Comparison of ENCODE assay signal across 23 cellular contexts in the genomic region with DNA sequence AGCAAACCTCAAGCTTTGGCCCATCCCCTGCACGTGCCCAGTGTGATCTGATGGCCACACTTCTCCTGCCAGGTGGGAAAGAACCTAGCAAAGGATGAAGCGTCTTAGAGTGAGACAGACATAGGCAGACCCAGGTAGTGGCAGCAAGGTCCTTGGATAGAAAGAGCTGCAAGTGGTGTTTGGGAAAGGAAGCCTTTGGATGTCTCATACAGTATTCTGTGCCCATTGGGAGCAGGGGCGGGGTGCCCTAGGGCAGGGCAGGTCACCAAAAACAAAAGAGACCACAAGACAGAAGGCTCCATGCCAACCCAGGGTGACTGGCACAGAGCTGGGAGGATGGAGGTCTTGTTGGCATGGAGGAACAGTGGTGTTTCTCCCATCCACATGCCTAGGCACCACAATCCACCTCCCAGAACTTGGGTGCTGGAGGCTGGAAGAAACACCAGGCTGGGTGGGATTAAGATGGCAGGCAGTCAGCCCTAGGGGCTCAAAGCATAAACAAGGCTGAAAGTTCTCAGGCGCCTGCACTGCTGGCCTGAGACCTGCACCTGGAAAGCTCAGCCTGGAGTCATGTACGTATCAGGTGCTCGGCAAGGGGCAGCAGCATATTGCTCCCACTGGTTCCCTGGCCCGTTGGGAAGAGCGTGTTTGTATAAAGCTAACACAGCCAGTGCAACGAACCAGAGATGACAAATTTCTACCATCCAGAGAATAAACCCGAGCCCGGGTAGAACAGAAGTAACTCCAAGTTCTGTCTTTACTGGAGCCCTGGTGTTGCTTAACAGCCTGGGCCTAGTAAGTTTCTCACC. TPM values are rescaled to one million over a fixed set of nuclear protein-coding genes. Genes with fewer than 3 reads are reported as not detected.
DNase-seq lines count a peak whose midpoint lies in the region; ATAC-seq, FAIRE-seq and TF ChIP-seq lines count a peak whose summit lies in the region.
"Had no signal": no experiment of that assay in that cellular context is flagged by ENCODE, and none has a peak within 500 bp of the region (broad histone marks: within the 10 kb centered on the region; RNA-seq: fewer than 3 reads in every experiment).

No MANE protein-coding gene starts in this region.

- H3K9ac ChIP-seq in HepG2 (ENCODE audit: insufficient read depth, low read depth, low read length): no peak overlapping the region

- DNase-seq in HepG2 (ENCODE audit: low spot score) (no peak), right lobe of liver (no peak), osteocyte (ENCODE audit: extremely low spot score, unreplicated experiment) (peak; percentile 57), ureter (ENCODE audit: low spot score) (peak; percentile 31), NCI-H526 (lab: John Stamatoyannopoulos, UW) (no peak), NCI-H82 treated with DMSO at 0.1 percent for 48 hours (lab: John Stamatoyannopoulos, UW; ENCODE audit: unreplicated experiment) (no peak)
- DNase-seq: C1 segment of cervical spinal cord; CD8-positive, alpha-beta memory T cell; DMS79; IMR-90; NCI-H1436; NCI-H1930; NCI-H345; NCI-H69; Right ventricle myocardium superior had no signal

- no TSS peak for BruUV-seq in HepG2 (replicated peaks; lab: Mats Ljungman, UMichigan)

- H3K27me3 Mint-ChIP-seq in osteocyte (ENCODE audit: unreplicated experiment): peaks cover 6% of the 10 kb centered on the region

- TF ChIP-seq POLR2A in HepG2 (IDR thresholded peaks at IDR 0.05; ENCODE audit: insufficient read depth in 1 of 2, low read depth in 2 of 2, low read length in 2 of 2) (no peak), right lobe of liver (IDR thresholded peaks at IDR 0.05) (no peak)

- no peaks in the 10 kb centered on the region for H3K79me2 ChIP-seq in HepG2 (ENCODE audit: insufficient read depth, low read length)

- TF ChIP-seq RAD21 in HepG2 (CRISPR knock-in tag; IDR thresholded peaks at IDR 0.05): no peak

- 0 out of 3 replicates have a peak, but pooled peaks have one; percentile 18 for ATAC-seq in HepG2
- ATAC-seq in right lobe of liver: no peak
- peak; percentile 32 for ATAC-seq in esophagus mucosa
- ATAC-seq in GM21723 (IDR thresholded peaks at IDR 0.05; ENCODE audit: unreplicated experiment): no peak

- peaks cover 23% of the 10 kb centered on the region for H3K9me3 Mint-ChIP-seq in osteocyte (ENCODE audit: unreplicated experiment)

- H4K20me1 ChIP-seq in HepG2 (ENCODE audit: insufficient read depth, low read length): no peaks in the 10 kb centered on the region

- H3K4me1 ChIP-seq in HepG2 (ENCODE audit: insufficient read depth, low read length) (no peaks in the 10 kb centered on the region), right lobe of liver (no peaks in the 10 kb centered on the region)

- peaks cover 2% of the 10 kb centered on the region for H3K36me3 Mint-ChIP-seq in osteocyte (ENCODE audit: unreplicated experiment)

- intact Hi-C loops in HepG2 (cut with micrococcal nuclease; ENCODE audit: unreplicated experiment) (no loop called here), right lobe of liver (cut with DNase I) (no loop called here)

- 25% methylated on average over 10 of the region's 11 CpGs for whole genome bisulfite sequencing in HepG2 (ENCODE audit: low lambda C conversion rate)
- WGBS in right lobe of liver (ENCODE audit: insufficient coverage, low coverage, low lambda C conversion rate, missing lambda C conversion rate): 59% methylated on average over 8 of the region's 11 CpGs

- H2AFZ ChIP-seq in HepG2 (ENCODE audit: low read length): no peak overlapping the region

- no peaks in the 10 kb centered on the region for H3K36me3 ChIP-seq in HepG2 (replicated peaks in 1 of 2; ENCODE audit: control insufficient read depth in 1 of 2, insufficient read depth in 2 of 2, low read length in 2 of 2)
- H3K36me3 ChIP-seq in right lobe of liver: no peaks in the 10 kb centered on the region

- H3K4me2 ChIP-seq in HepG2 (ENCODE audit: low read depth, low read length): no peak overlapping the region

- no peak for FAIRE-seq in HepG2 (lab: Jason Lieb, UNC)
- FAIRE-seq: RCC 7860 had no signal

- H3K4me3 ChIP-seq in HepG2 (replicated peaks in 1 of 3; ENCODE audit: insufficient read depth in 1 of 3, low read depth in 2 of 3, low read length in 3 of 3) (no peak overlapping the region), right lobe of liver (no peak overlapping the region)
- H3K4me3 ChIP-seq: SK-N-MC had no signal

- H3K27ac ChIP-seq in HepG2 (ENCODE audit: extremely low read length, insufficient read depth, low read length) (no peak overlapping the region), right lobe of liver (no peak overlapping the region)
- H3K27ac ChIP-seq: HL-60, SK-N-MC had no signal

- POLR2A ChIA-PET in HepG2 (lab: Yijun Ruan, JAX): no interaction called here

- in situ Hi-C loops in HepG2 (cut with HindIII; ENCODE audit: extremely low pct_ligation_motif_present, low pct_unique_long_range_greater_than_20kb): loop anchor here (5.0 kb wide), 1 partner anchor 184 kb away; no protein-coding TSS in a partner anchor

- no peak overlapping the region for H3K4me3 Mint-ChIP-seq in osteocyte (ENCODE audit: unreplicated experiment)
- H3K4me3 Mint-ChIP-seq: CD8-positive, alpha-beta memory T cell had no signal

- H3K4me1 Mint-ChIP-seq in osteocyte (ENCODE audit: unreplicated experiment): peaks cover 6% of the 10 kb centered on the region
- H3K4me1 Mint-ChIP-seq: CD8-positive, alpha-beta memory T cell had no signal

- H3K9me3 ChIP-seq in HepG2 (ENCODE audit: low read length) (peaks cover 21% of the 10 kb centered on the region), right lobe of liver (no peaks in the 10 kb centered on the region)

- H3K27ac Mint-ChIP-seq in osteocyte (ENCODE audit: unreplicated experiment): no peak overlapping the region
- H3K27ac Mint-ChIP-seq: CD8-positive, alpha-beta memory T cell had no signal

- H3K27me3 ChIP-seq in HepG2 (ENCODE audit: control insufficient read depth in 1 of 2, insufficient read depth in 2 of 2, low read length in 2 of 2): peaks cover 2 to 40% of the 10 kb centered on the region in 2 experiments; a peak in 3 of 5 replicates
- no peaks in the 10 kb centered on the region for H3K27me3 ChIP-seq in right lobe of liver

- CTCF ChIA-PET in HepG2 (lab: Yijun Ruan, JAX; ENCODE audit: low intra/inter-chr PET ratio, low total read pairs): no interaction called here

- TF ChIP-seq CTCF in HepG2 (CRISPR knock-in tag; IDR thresholded peaks at IDR 0.05) (no peak), right lobe of liver (IDR thresholded peaks at IDR 0.05) (no peak), osteocyte (IDR thresholded peaks at IDR 0.05) (no peak)

- no peak for TF ChIP-seq EP300 in HepG2 (IDR thresholded peaks at IDR 0.05; ENCODE audit: low read depth in 2 of 2, low read length in 2 of 2)
- TF ChIP-seq EP300 in HepG2 (CRISPR knock-in tag; IDR thresholded peaks at IDR 0.05; ENCODE audit: borderline replicate concordance): no peak

TF ChIP-seq in HepG2, 621 proteins besides CTCF, POLR2A, EP300 and RAD21 (continues in another document):
- TF ChIP-seq, protein P1, sequence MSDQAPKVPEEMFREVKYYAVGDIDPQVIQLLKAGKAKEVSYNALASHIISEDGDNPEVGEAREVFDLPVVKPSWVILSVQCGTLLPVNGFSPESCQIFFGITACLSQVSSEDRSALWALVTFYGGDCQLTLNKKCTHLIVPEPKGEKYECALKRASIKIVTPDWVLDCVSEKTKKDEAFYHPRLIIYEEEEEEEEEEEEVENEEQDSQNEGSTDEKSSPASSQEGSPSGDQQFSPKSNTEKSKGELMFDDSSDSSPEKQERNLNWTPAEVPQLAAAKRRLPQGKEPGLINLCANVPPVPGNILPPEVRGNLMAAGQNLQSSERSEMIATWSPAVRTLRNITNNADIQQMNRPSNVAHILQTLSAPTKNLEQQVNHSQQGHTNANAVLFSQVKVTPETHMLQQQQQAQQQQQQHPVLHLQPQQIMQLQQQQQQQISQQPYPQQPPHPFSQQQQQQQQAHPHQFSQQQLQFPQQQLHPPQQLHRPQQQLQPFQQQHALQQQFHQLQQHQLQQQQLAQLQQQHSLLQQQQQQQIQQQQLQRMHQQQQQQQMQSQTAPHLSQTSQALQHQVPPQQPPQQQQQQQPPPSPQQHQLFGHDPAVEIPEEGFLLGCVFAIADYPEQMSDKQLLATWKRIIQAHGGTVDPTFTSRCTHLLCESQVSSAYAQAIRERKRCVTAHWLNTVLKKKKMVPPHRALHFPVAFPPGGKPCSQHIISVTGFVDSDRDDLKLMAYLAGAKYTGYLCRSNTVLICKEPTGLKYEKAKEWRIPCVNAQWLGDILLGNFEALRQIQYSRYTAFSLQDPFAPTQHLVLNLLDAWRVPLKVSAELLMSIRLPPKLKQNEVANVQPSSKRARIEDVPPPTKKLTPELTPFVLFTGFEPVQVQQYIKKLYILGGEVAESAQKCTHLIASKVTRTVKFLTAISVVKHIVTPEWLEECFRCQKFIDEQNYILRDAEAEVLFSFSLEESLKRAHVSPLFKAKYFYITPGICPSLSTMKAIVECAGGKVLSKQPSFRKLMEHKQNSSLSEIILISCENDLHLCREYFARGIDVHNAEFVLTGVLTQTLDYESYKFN (CRISPR knock-in tag; conservative IDR thresholded peaks at IDR 0.05): no peak
- no peak for TF ChIP-seq PLRG1 (conservative IDR thresholded peaks at IDR 0.05)

RNA-seq across cellular contexts. Expression of a gene that starts 52.9 kb away (rescaled TPM):
- total RNA-seq in HepG2 (2016; rRNA removed; fragmentation: Illumina TruSeq; extraction: Trizol): 0.15 TPM in 1 of 2 replicates, not detected in the other
- 0.09 TPM in 1 of 2 replicates, not detected in the other for total RNA-seq in HepG2 (2016; cell fraction: cytosol; rRNA removed; fragmentation: Illumina TruSeq; extraction: Trizol; ENCODE audit: low read depth)
- total RNA-seq in HepG2 (2016; cell fraction: insoluble cytoplasmic fraction; rRNA removed; fragmentation: Illumina TruSeq; extraction: Trizol): 0.13 and 0.16 TPM in 2 replicates
- total RNA-seq in HepG2 (2016; cell fraction: membrane; rRNA removed; fragmentation: Illumina TruSeq; extraction: Trizol): 0.14 and 0.28 TPM in 2 replicates
- total RNA-seq in HepG2 (2016; cell fraction: nucleus; rRNA removed; fragmentation: Illumina TruSeq; extraction: Trizol): 0.16 and 0.19 TPM in 2 replicates
- polyA plus RNA-seq in HepG2 (2011; rRNA removed): 0.14 and 0.26 TPM in 2 replicates
- 0.08 and 0.11 TPM in 2 replicates for polyA plus RNA-seq in HepG2 (2011; cell fraction: cytosol; rRNA removed)
- 0.21 and 0.26 TPM in 2 replicates for polyA plus RNA-seq in HepG2 (2011; cell fraction: nucleus; rRNA removed)
- 0.20 and 0.24 TPM in 2 replicates for polyA plus RNA-seq in HepG2 (2012)
- polyA plus RNA-seq in HepG2 (2016; cell fraction: cytosol; fragmentation: Illumina TruSeq; extraction: Trizol; ENCODE audit: low read depth): 0.05 and 0.06 TPM in 2 replicates
- polyA plus RNA-seq in HepG2 (2016; cell fraction: insoluble cytoplasmic fraction; fragmentation: Illumina TruSeq; extraction: Trizol; ENCODE audit: low read depth): 0.09 and 0.11 TPM in 2 replicates
- polyA plus RNA-seq in HepG2 (2016; cell fraction: membrane; fragmentation: Illumina TruSeq; extraction: Trizol; ENCODE audit: low read depth): 0.08 and 0.10 TPM in 2 replicates
- polyA plus RNA-seq in HepG2 (2016; cell fraction: nucleus; fragmentation: Illumina TruSeq; extraction: Trizol; ENCODE audit: insufficient read depth, low read depth): 0.27 and 0.83 TPM in 2 replicates
- 0.24 and 3.8 TPM in 2 replicates for polyA minus RNA-seq in HepG2 (2011; rRNA and poly(A)+ RNA removed; ENCODE audit: low replicate concordance)
- polyA minus RNA-seq in HepG2 (2011; cell fraction: cytosol; rRNA and poly(A)+ RNA removed): not detected in 2 replicates
- 0.13 and 0.37 TPM in 2 replicates for polyA minus RNA-seq in HepG2 (2011; cell fraction: nucleus; rRNA and poly(A)+ RNA removed)
- total RNA-seq in right lobe of liver: under 1 TPM; 0.12 to 0.56 (median 0.32) TPM
- total RNA-seq in esophagus mucosa: 6.6 TPM
- 0.57 and 1.3 TPM in 2 replicates for total RNA-seq in osteocyte
- total RNA-seq in ureter: 25.5 TPM
- total RNA-seq: A673, HT1080, IMR-90, M059J had no signal
- polyA plus RNA-seq: IMR-90 had no signal

Comparison
In these comparisons a context has a peak if more than half of its experiments do, and no peak if none do; other contexts are left out.
1. ATAC-seq: peak in HepG2 (single experiment) and esophagus mucosa (single experiment); none in right lobe of liver (0 of 4) and GM21723 (single experiment).
2. DNase-seq: peak in osteocyte (single experiment) and ureter (single experiment); none in HepG2 (single experiment), right lobe of liver (0 of 3), NCI-H526 (0 of 2) and NCI-H82 treated with DMSO at 0.1 percent for 48 hours (single experiment).